1 cellular context compared by ENCODE assay signal in the genomic region with DNA sequence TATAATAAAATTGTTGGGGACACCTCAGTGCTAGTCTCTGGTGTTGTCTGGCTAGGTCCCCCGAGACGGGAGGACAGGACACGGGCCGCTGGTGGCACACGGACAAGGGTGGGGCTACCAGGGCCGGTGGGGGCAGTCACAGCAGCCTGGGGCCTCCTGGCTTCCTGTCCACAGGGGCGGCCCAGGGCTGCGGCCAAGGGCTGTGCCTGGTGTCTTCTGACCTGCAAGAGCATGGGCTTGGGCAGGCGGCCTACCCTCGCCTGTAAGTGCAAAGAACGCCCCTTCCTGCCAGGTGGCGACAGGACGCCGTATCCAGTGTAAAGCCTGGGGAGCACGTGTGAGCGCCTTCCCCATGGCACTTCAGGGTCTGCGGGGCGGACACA.
TF ChIP-seq lines count a peak whose summit lies in the region.

No MANE protein-coding gene starts in this region.

TF ChIP-seq in WTC11, 78 proteins besides CTCF, POLR2A, EP300 and RAD21 (continued from another document):
- no peak for TF ChIP-seq STAT6 (CRISPR knock-in tag; conservative IDR thresholded peaks at IDR 0.05; ENCODE audit: low read depth)
